ENCODE assay signal across 9 cellular contexts in genomic region chr9:35618325-35618727, GRCh38. TPM values are rescaled to one million over a fixed set of nuclear protein-coding genes. Genes with fewer than 3 reads are reported as not detected.
A peak's percentile ranks its signal among the peaks of the same experiment; 100 is the strongest.
DNase-seq lines count a peak whose midpoint lies in the region; ATAC-seq, FAIRE-seq and TF ChIP-seq lines count a peak whose summit lies in the region.
"Had no signal": no experiment of that assay in that cellular context is flagged by ENCODE, and none has a peak within 500 bp of the region (broad histone marks: within the 10 kb centered on the region; RNA-seq: fewer than 3 reads in every experiment).

Gene CD72, minus strand, starts transcription at chr9:35618413. Its CDS starts 110 bp downstream, at chr9:35618303.

- no peak within 1 kb of the TSS for H3K27ac ChIP-seq in kidney (ENCODE audit: low read depth in 2 of 2, low read length in 2 of 2)
- H3K27ac ChIP-seq in upper lobe of left lung, result peak within 1 kb of the TSS in 2 of 4 donors; percentile 61 to 72

- H3K9ac ChIP-seq in kidney (ENCODE audit: low read length in 2 of 2), result peak within 1 kb of the TSS; percentile 42 to 51

- intact Hi-C loops in kidney (cut with DNase I), result no loop called here

- ATAC-seq in activated T-cell treated with anti-CD3 and anti-CD28 coated beads, Interleukin-2, amount 50 U/mL, for 4 hours, result no peak
- peak in 1 of 2 donors; percentile 61 for ATAC-seq in upper lobe of left lung (ENCODE audit: low FRiP score in 2 of 2)

- no peaks in the 10 kb centered on the region for H3K9me3 Mint-ChIP-seq in activated T-cell treated with anti-CD3 and anti-CD28 coated beads, Interleukin-2, amount 50 U/mL, for 4 hours
- no peaks in the 10 kb centered on the region for H3K9me3 Mint-ChIP-seq in activated naive CD8-positive, alpha-beta T cell (ENCODE audit: low read depth)

- DNase-seq in activated T-cell treated with anti-CD3 and anti-CD28 coated beads, Interleukin-2, amount 50 U/mL, for 4 hours, result no peak
- no peak for DNase-seq in activated T-cell treated with anti-CD3 and anti-CD28 coated beads, Interleukin-2, amount 50 U/mL, for 48 hours
- no peak for DNase-seq in kidney
- peak in 1 of 2 donors; percentile 39 for DNase-seq in upper lobe of left lung
- DNase-seq in dermis blood vessel endothelial cell, result no peak
- DNase-seq in HT-29 (ENCODE audit: low spot score), result no peak
- no peak for DNase-seq in activated gamma-delta T cell treated with Interleukin-2 at 50 U/mL for 16 hours

- peak within 1 kb of the TSS; percentile 88 for H3K27ac Mint-ChIP-seq in activated naive CD8-positive, alpha-beta T cell

- no peak for TF ChIP-seq EP300 in upper lobe of left lung (IDR thresholded peaks at IDR 0.05)

- H3K9me3 ChIP-seq in kidney (ENCODE audit: control insufficient read depth in 1 of 2, low read length in 2 of 2) (no peaks in the 10 kb centered on the region), upper lobe of left lung (no peaks in the 10 kb centered on the region)

- FAIRE-seq in kidney (lab: Jason Lieb, UNC), result no peak
- FAIRE-seq: G401.6 had no signal

- H3K27me3 Mint-ChIP-seq in activated T-cell treated with anti-CD3 and anti-CD28 coated beads, Interleukin-2, amount 50 U/mL, for 4 hours (ENCODE audit: low read depth), result no peaks in the 10 kb centered on the region
- H3K27me3 Mint-ChIP-seq in activated naive CD8-positive, alpha-beta T cell, result no peaks in the 10 kb centered on the region

- H3K4me1 ChIP-seq in kidney (ENCODE audit: control insufficient read depth in 1 of 2, insufficient read depth in 1 of 2, low read depth in 1 of 2, low read length in 2 of 2) (peaks cover 0 to 10% of the 10 kb centered on the region in 2 donors), upper lobe of left lung (peaks cover 14 to 25% (median 18%) of the 10 kb centered on the region in 4 donors)

- no peak for TF ChIP-seq CTCF in kidney (IDR thresholded peaks at IDR 0.05; ENCODE audit: borderline replicate concordance, extremely low read depth, insufficient read depth)
- no peak for TF ChIP-seq CTCF in upper lobe of left lung (IDR thresholded peaks at IDR 0.05)

- peak in 1 of 4 donors; percentile 74 for TF ChIP-seq POLR2A in upper lobe of left lung (IDR thresholded peaks at IDR 0.05)

- no peaks in the 10 kb centered on the region for H3K36me3 Mint-ChIP-seq in activated T-cell treated with anti-CD3 and anti-CD28 coated beads, Interleukin-2, amount 50 U/mL, for 4 hours (ENCODE audit: insufficient read depth)
- no peaks in the 10 kb centered on the region for H3K36me3 Mint-ChIP-seq in activated naive CD8-positive, alpha-beta T cell

- H3K4me3 ChIP-seq in kidney (ENCODE audit: low read length in 2 of 2) (peak within 1 kb of the TSS; percentile 58 to 61), upper lobe of left lung (peak within 1 kb of the TSS in 3 of 4 donors; percentile 41 to 54 (median 45))

- no peaks in the 10 kb centered on the region for H3K27me3 ChIP-seq in upper lobe of left lung

- H3K36me3 ChIP-seq in kidney (ENCODE audit: control insufficient read depth in 1 of 2, insufficient read depth in 2 of 2, low read length in 2 of 2), result no peaks in the 10 kb centered on the region
- H3K36me3 ChIP-seq in upper lobe of left lung, result no peaks in the 10 kb centered on the region

- H3K4me3 Mint-ChIP-seq in activated T-cell treated with anti-CD3 and anti-CD28 coated beads, Interleukin-2, amount 50 U/mL, for 4 hours, result peak within 1 kb of the TSS; percentile 82
- peak within 1 kb of the TSS; percentile 81 for H3K4me3 Mint-ChIP-seq in activated naive CD8-positive, alpha-beta T cell

- H3K4me1 Mint-ChIP-seq in activated T-cell treated with anti-CD3 and anti-CD28 coated beads, Interleukin-2, amount 50 U/mL, for 4 hours (ENCODE audit: low read depth), result peaks cover 52% of the 10 kb centered on the region
- H3K4me1 Mint-ChIP-seq in activated naive CD8-positive, alpha-beta T cell (ENCODE audit: low read depth), result peaks cover 44% of the 10 kb centered on the region

- 58 to 75% methylated on average over 6 to 7 of the region's 7 CpGs for WGBS in upper lobe of left lung, 2 donors

RNA-seq across cellular contexts. Expression of gene CD72, which starts in this region (rescaled TPM):
- 1 to 10 TPM; 1.8 to 4.5 (median 3.9) TPM for total RNA-seq in activated T-cell treated with anti-CD3 and anti-CD28 coated beads, Interleukin-2, amount 50 U/mL, for 4 hours
- total RNA-seq in kidney (7.1 TPM), upper lobe of left lung (10 to 100 TPM in 2 of 6 donors, 1 to 10 TPM in 4; 2.5 to 44.0 (median 7.2) TPM), dermis blood vessel endothelial cell (0.14 TPM in 1 of 2 replicates, not detected in the other)
- polyA plus RNA-seq in kidney (ENCODE audit: insufficient read depth, low read depth, low replicate concordance), result 2.3 TPM
- total RNA-seq in HT-29 (2014; rRNA removed; shearing (Covaris generic)), result 0.23 TPM in 1 of 2 replicates, not detected in the other
